ENCODE assay signal across 37 cellular contexts in genomic region chr1:248757784-248758195, GRCh38. TPM values are rescaled to one million over a fixed set of nuclear protein-coding genes. Genes with fewer than 3 reads are reported as not detected.
DNase-seq lines count a peak whose midpoint lies in the region; ATAC-seq, FAIRE-seq and TF ChIP-seq lines count a peak whose summit lies in the region.
"Had no signal": no experiment of that assay in that cellular context is flagged by ENCODE, and none has a peak within 500 bp of the region (broad histone marks: within the 10 kb centered on the region; RNA-seq: fewer than 3 reads in every experiment).

No MANE protein-coding gene starts in this region.

- TF ChIP-seq CTCF in kidney (IDR thresholded peaks at IDR 0.05; ENCODE audit: borderline replicate concordance, extremely low read depth, insufficient read depth) (no peak), osteocyte (IDR thresholded peaks at IDR 0.05) (no peak)

- no peaks in the 10 kb centered on the region for H3K4me1 Mint-ChIP-seq in osteocyte (ENCODE audit: unreplicated experiment)
- H3K4me1 Mint-ChIP-seq: brain, endodermal cell had no signal

- intact Hi-C loops in kidney (cut with DNase I), result no loop called here

- H3K27me3 Mint-ChIP-seq in osteocyte (ENCODE audit: unreplicated experiment), result no peaks in the 10 kb centered on the region

- no peak overlapping the region for H3K27ac Mint-ChIP-seq in osteocyte (ENCODE audit: unreplicated experiment)
- H3K27ac Mint-ChIP-seq: activated T-cell treated with anti-CD3 and anti-CD28 coated beads, Interleukin-2, amount 50 U/mL, for 72 hours; brain; CD4-positive, alpha-beta T cell; endodermal cell; natural killer cell treated with Interleukin-12 subunit alpha and Interleukin-12 subunit beta and Interleukin-15 and Interleukin-18, amount 100 ng/mL, for 72 hours had no signal

- H3K4me1 ChIP-seq in kidney (ENCODE audit: control insufficient read depth in 1 of 2, insufficient read depth in 1 of 2, low read depth in 1 of 2, low read length in 2 of 2), result peaks cover 3 to 13% of the 10 kb centered on the region in 2 donors
- H3K4me1 ChIP-seq: heart left ventricle, lower lobe of right lung, suprapubic skin, upper lobe of right lung had no signal

- H3K9ac ChIP-seq in kidney (ENCODE audit: low read length in 2 of 2), result no peak overlapping the region

- H3K4me3 Mint-ChIP-seq in osteocyte (ENCODE audit: unreplicated experiment), result no peak overlapping the region
- H3K4me3 Mint-ChIP-seq: activated T-cell treated with anti-CD3 and anti-CD28 coated beads, Interleukin-2, amount 50 U/mL, for 72 hours; brain; CD4-positive, alpha-beta T cell; endodermal cell; natural killer cell treated with Interleukin-12 subunit alpha and Interleukin-12 subunit beta and Interleukin-15 and Interleukin-18, amount 100 ng/mL, for 72 hours had no signal

- no peaks in the 10 kb centered on the region for H3K36me3 ChIP-seq in kidney (ENCODE audit: control insufficient read depth in 1 of 2, insufficient read depth in 2 of 2, low read length in 2 of 2)
- H3K36me3 ChIP-seq: heart left ventricle, lower lobe of right lung, suprapubic skin, upper lobe of right lung had no signal

- FAIRE-seq in kidney (lab: Jason Lieb, UNC), result no peak
- FAIRE-seq: GM12891, keratinocyte had no signal

- no peak for ATAC-seq in GM21737 (IDR thresholded peaks at IDR 0.05; ENCODE audit: unreplicated experiment)
- ATAC-seq: activated T-cell treated with anti-CD3 and anti-CD28 coated beads, Interleukin-2, amount 50 U/mL, for 72 hours; esophagus mucosa; HCT116; heart left ventricle; lower lobe of right lung; natural killer cell treated with Interleukin-12 subunit alpha and Interleukin-12 subunit beta and Interleukin-15 and Interleukin-18, amount 100 ng/mL, for 72 hours; SK-N-SH treated with all-trans-retinoic acid at 6 μM for 48 hours; upper lobe of right lung had no signal

- H3K9me3 Mint-ChIP-seq in osteocyte (ENCODE audit: unreplicated experiment), result peaks cover 29% of the 10 kb centered on the region

- no peaks in the 10 kb centered on the region for H3K36me3 Mint-ChIP-seq in osteocyte (ENCODE audit: unreplicated experiment)
- H3K36me3 Mint-ChIP-seq: brain; natural killer cell treated with Interleukin-12 subunit alpha and Interleukin-12 subunit beta and Interleukin-15 and Interleukin-18, amount 100 ng/mL, for 72 hours had no signal

- peak overlapping the region; percentile 40 to 74 for H3K27ac ChIP-seq in kidney (ENCODE audit: low read depth in 2 of 2, low read length in 2 of 2)
- H3K27ac ChIP-seq: heart left ventricle, lower lobe of right lung, skin epidermis, suprapubic skin, upper lobe of right lung had no signal

- H3K4me3 ChIP-seq in kidney (ENCODE audit: low read length in 2 of 2), result peak overlapping the region in 1 of 2 donors; percentile 6
- H3K4me3 ChIP-seq: heart left ventricle, lower lobe of right lung, skin epidermis, suprapubic skin, upper lobe of right lung had no signal

- peaks cover 0 to 5% of the 10 kb centered on the region in 2 donors for H3K9me3 ChIP-seq in kidney (ENCODE audit: control insufficient read depth in 1 of 2, low read length in 2 of 2)
- H3K9me3 ChIP-seq: heart left ventricle, lower lobe of right lung, suprapubic skin, upper lobe of right lung had no signal

- DNase-seq in COLO668 (lab: John Stamatoyannopoulos, UW; ENCODE audit: unreplicated experiment), result peak; percentile 79
- peak; percentile 57 for DNase-seq in LoVo (ENCODE audit: low spot score)
- no peak for DNase-seq in kidney
- DNase-seq in osteocyte (ENCODE audit: extremely low spot score, unreplicated experiment), result peak; percentile 42
- DNase-seq in DMS79 (lab: John Stamatoyannopoulos, UW), result no peak
- no peak for DNase-seq in SHP77 treated with DMSO at 0.1 percent for 48 hours (lab: John Stamatoyannopoulos, UW)
- DNase-seq in inferior parietal cortex (ENCODE audit: extremely low spot score), result no peak
- DNase-seq: activated CD4-positive, alpha-beta T cell treated with anti-CD3 and anti-CD28 coated beads, Interleukin-2, amount 50 U/mL, for 48 hours; activated naive CD4-positive, alpha-beta T cell treated with Interleukin-2 at 50 U/mL for 16 hours; activated T-cell treated with anti-CD3 and anti-CD28 coated beads, Interleukin-2, amount 50 U/mL, for 72 hours; CD4-positive, alpha-beta T cell; dermis blood vessel endothelial cell; DMS 273 treated with DMSO at 0.1 percent for 48 hours; endodermal cell; foreskin fibroblast; heart left ventricle; lower lobe of right lung; NCI-H1105 treated with DMSO at 0.1 percent for 48 hours; NCI-H1930; NCI-H524 treated with DMSO at 0.1 percent for 48 hours; retina; stimulated activated naive CD4-positive, alpha-beta T cell; T-helper 2 cell; upper lobe of right lung had no signal

RNA-seq across cellular contexts. Expression of gene LYPD8, which starts 2.2 kb away (rescaled TPM):
- total RNA-seq in kidney (3.2 TPM), osteocyte (not detected in 2 replicates)
- 0.92 TPM for polyA plus RNA-seq in kidney (ENCODE audit: insufficient read depth, low read depth, low replicate concordance)
- total RNA-seq: A673; activated T-cell treated with anti-CD3 and anti-CD28 coated beads, Interleukin-2, amount 50 U/mL, for 72 hours; CD4-positive, alpha-beta T cell; endodermal cell; esophagus mucosa; heart left ventricle; lower lobe of right lung; natural killer cell treated with Interleukin-12 subunit alpha and Interleukin-12 subunit beta and Interleukin-15 and Interleukin-18, amount 100 ng/mL, for 72 hours; osteoblast; suprapubic skin; upper lobe of right lung had no signal
- polyA plus RNA-seq: heart left ventricle, keratinocyte had no signal

RNA-seq across cellular contexts. Expression of gene OR14I1, which starts 55.2 kb away (rescaled TPM):
- total RNA-seq in kidney (not detected), osteocyte (not detected in 2 replicates)
- polyA plus RNA-seq in kidney (ENCODE audit: insufficient read depth, low read depth, low replicate concordance), result not detected
- total RNA-seq: A673; activated T-cell treated with anti-CD3 and anti-CD28 coated beads, Interleukin-2, amount 50 U/mL, for 72 hours; CD4-positive, alpha-beta T cell; dermis blood vessel endothelial cell; endodermal cell; esophagus mucosa; heart left ventricle; lower lobe of right lung; natural killer cell treated with Interleukin-12 subunit alpha and Interleukin-12 subunit beta and Interleukin-15 and Interleukin-18, amount 100 ng/mL, for 72 hours; osteoblast; upper lobe of right lung had no signal
- polyA plus RNA-seq: adipose tissue, heart left ventricle, keratinocyte had no signal

Comparison
In these comparisons a context has a peak if more than half of its experiments do, and no peak if none do; other contexts are left out.
1. DNase-seq: peak in COLO668 (single experiment), LoVo (single experiment) and osteocyte (single experiment); none in kidney (single experiment), DMS79 (single experiment), SHP77 treated with DMSO at 0.1 percent for 48 hours (single experiment) and inferior parietal cortex (single experiment).